In the genomic region with DNA sequence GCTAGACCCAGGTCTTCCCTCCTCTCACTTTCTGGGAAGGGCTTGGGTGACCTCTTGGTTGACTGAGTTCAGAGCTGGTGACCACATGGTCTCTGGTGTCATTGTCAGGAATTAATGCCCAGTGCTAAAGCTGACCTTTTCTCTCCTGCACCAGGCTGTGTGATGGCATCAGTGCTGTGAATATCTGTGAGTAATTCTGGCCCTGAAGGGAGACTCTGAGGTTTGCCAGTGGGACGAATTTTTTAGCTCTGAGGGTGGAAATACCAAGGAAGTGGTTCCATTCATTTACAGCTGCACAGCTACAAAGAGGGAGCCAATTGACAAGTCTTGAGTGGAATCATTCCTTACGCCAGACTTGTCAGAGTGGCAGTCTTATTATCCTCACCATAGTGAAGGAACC, we compare ENCODE assay signal across 25 cellular contexts. TPM values are rescaled to one million over a fixed set of nuclear protein-coding genes. Genes with fewer than 3 reads are reported as not detected.
DNase-seq lines count a peak whose midpoint lies in the region; ATAC-seq, FAIRE-seq and TF ChIP-seq lines count a peak whose summit lies in the region.
"Had no signal": no experiment of that assay in that cellular context is flagged by ENCODE, and none has a peak within 500 bp of the region (broad histone marks: within the 10 kb centered on the region; RNA-seq: fewer than 3 reads in every experiment).

No MANE protein-coding gene starts in this region.

- FAIRE-seq in RCC 7860 (lab: Jason Lieb, UNC) = no peak
- FAIRE-seq: GM12878 had no signal

- DNase-seq in GM03348 (ENCODE audit: low spot score) (peak; percentile 58), RCC 7860 (ENCODE audit: low spot score) (peak; percentile 48), fibroblast of the aortic adventitia (ENCODE audit: low read depth) (peak; percentile 31), stromal cell of bone marrow (ENCODE audit: low read depth) (peak; percentile 49), SK-N-DZ (ENCODE audit: low spot score) (no peak)
- DNase-seq in activated CD4-positive, alpha-beta T cell treated with anti-CD3 and anti-CD28 coated beads for 48 hours = no peak
- DNase-seq: activated CD4-positive, alpha-beta T cell treated with anti-CD3 and anti-CD28 coated beads, Interleukin-2, amount 10 ng/mL, durations not matched to agents 7 days and 5 days; activated CD8-positive, alpha-beta memory T cell treated with anti-CD3 and anti-CD28 coated beads, Interleukin-2, amount 10 ng/mL, durations not matched to agents 7 days and 5 days; AML-193; CD8-positive, alpha-beta T cell; effector memory CD8-positive, alpha-beta T cell; esophagus squamous epithelium; mesendoderm; NCI-H1105 treated with DMSO at 0.1 percent for 48 hours; NCI-H2081; NCI-H446; PC-9; SIG-M5; T-helper 17 cell had no signal

- no peak for TF ChIP-seq CTCF in fibroblast of the aortic adventitia (IDR thresholded peaks at IDR 0.05; ENCODE audit: insufficient read depth, low read length)

- H3K4me3 ChIP-seq in fibroblast of the aortic adventitia (ENCODE audit: low read depth, low read length) = no peak overlapping the region
- H3K4me3 ChIP-seq: esophagus squamous epithelium, GM12878, PC-9 had no signal

- ATAC-seq in HG03135 (IDR thresholded peaks at IDR 0.05; ENCODE audit: unreplicated experiment) = no peak
- ATAC-seq: activated CD8-positive, alpha-beta memory T cell treated with anti-CD3 and anti-CD28 coated beads, Interleukin-2, amount 10 ng/mL, durations not matched to agents 7 days and 5 days; CD8-positive, alpha-beta T cell; effector memory CD8-positive, alpha-beta T cell; GM12878; natural killer cell treated with Interleukin-12 subunit alpha and Interleukin-12 subunit beta and Interleukin-15 and Interleukin-18, amount 100 ng/mL, for 72 hours; T-helper 17 cell had no signal

RNA-seq across cellular contexts. Expression of gene KRT86, which starts 6.2 kb away (rescaled TPM):
- total RNA-seq in fibroblast of the aortic adventitia (ENCODE audit: low replicate concordance) = not detected in 2 replicates
- not detected in 2 replicates for polyA plus RNA-seq in SK-N-DZ (2014; cell fraction: cytosol; rRNA removed)
- not detected in 2 replicates for polyA plus RNA-seq in SK-N-DZ (2014; cell fraction: nucleus; rRNA removed)
- total RNA-seq: activated CD4-positive, alpha-beta T cell treated with anti-CD3 and anti-CD28 coated beads, Interleukin-2, amount 10 ng/mL, durations not matched to agents 7 days and 5 days; esophagus squamous epithelium; glomerular endothelial cell had no signal

RNA-seq across cellular contexts. Expression of gene KRT81, which starts 23.1 kb away (rescaled TPM):
- total RNA-seq in fibroblast of the aortic adventitia (ENCODE audit: low replicate concordance) = not detected in 2 replicates
- not detected in 2 replicates for polyA plus RNA-seq in SK-N-DZ (2014; cell fraction: cytosol; rRNA removed)
- not detected in 2 replicates for polyA plus RNA-seq in SK-N-DZ (2014; cell fraction: nucleus; rRNA removed)
- total RNA-seq: activated CD4-positive, alpha-beta T cell treated with anti-CD3 and anti-CD28 coated beads, Interleukin-2, amount 10 ng/mL, durations not matched to agents 7 days and 5 days; activated naive CD4-positive, alpha-beta T cell treated with anti-CD3 and anti-CD28 coated beads, Interleukin-2, amount 50 U/mL, for 72 hours; activated T-helper 1 cell treated with anti-CD3 and anti-CD28 coated beads, Interleukin-12 subunit alpha, Interleukin-12 subunit beta, Interleukin-2, Interleukin-4 antibody, amounts not matched to agents 30 ng/mL and 10 ng/mL and 1 ng/mL, durations not matched to agents 14 hours and 24 hours and 36 hours; CD8-positive, alpha-beta T cell; esophagus squamous epithelium; glomerular endothelial cell; T-helper 17 cell had no signal

RNA-seq across cellular contexts. Expression of gene KRT7, which starts 35.2 kb away (rescaled TPM):
- 1.4 and 20.0 TPM in 2 replicates for total RNA-seq in fibroblast of the aortic adventitia (ENCODE audit: low replicate concordance)
- not detected in 2 replicates for polyA plus RNA-seq in SK-N-DZ (2014; cell fraction: cytosol; rRNA removed)
- not detected in 2 replicates for polyA plus RNA-seq in SK-N-DZ (2014; cell fraction: nucleus; rRNA removed)
- total RNA-seq: CD8-positive, alpha-beta T cell had no signal

RNA-seq across cellular contexts. Expression of gene KRT83, which starts 53.0 kb away (rescaled TPM):
- not detected in 2 replicates for total RNA-seq in fibroblast of the aortic adventitia (ENCODE audit: low replicate concordance)
- not detected in 2 replicates for polyA plus RNA-seq in SK-N-DZ (2014; cell fraction: cytosol; rRNA removed)
- not detected in 2 replicates for polyA plus RNA-seq in SK-N-DZ (2014; cell fraction: nucleus; rRNA removed)
- total RNA-seq: activated CD4-positive, alpha-beta T cell treated with anti-CD3 and anti-CD28 coated beads, Interleukin-2, amount 10 ng/mL, durations not matched to agents 7 days and 5 days; activated CD8-positive, alpha-beta memory T cell treated with anti-CD3 and anti-CD28 coated beads, Interleukin-2, amount 10 ng/mL, durations not matched to agents 7 days and 5 days; activated naive CD4-positive, alpha-beta T cell treated with anti-CD3 and anti-CD28 coated beads, Interleukin-2, amount 50 U/mL, for 72 hours; activated T-helper 1 cell treated with anti-CD3 and anti-CD28 coated beads, Interleukin-12 subunit alpha, Interleukin-12 subunit beta, Interleukin-2, Interleukin-4 antibody, amounts not matched to agents 30 ng/mL and 10 ng/mL and 1 ng/mL, durations not matched to agents 14 hours and 24 hours and 36 hours; CD8-positive, alpha-beta T cell; esophagus squamous epithelium; glomerular endothelial cell; GM12878; natural killer cell treated with Interleukin-12 subunit alpha and Interleukin-12 subunit beta and Interleukin-15 and Interleukin-18, amount 100 ng/mL, for 72 hours; PC-9; T-helper 17 cell had no signal
- polyA plus RNA-seq: GM12878 had no signal

Comparison
In these comparisons a context has a peak if more than half of its experiments do, and no peak if none do; other contexts are left out.
1. DNase-seq: peak in GM03348 (single experiment), RCC 7860 (single experiment), fibroblast of the aortic adventitia (single experiment) and stromal cell of bone marrow (single experiment); none in SK-N-DZ (single experiment) and activated CD4-positive, alpha-beta T cell treated with anti-CD3 and anti-CD28 coated beads for 48 hours (single experiment).